ENCODE assay signal across 1 cellular context in the genomic region with DNA sequence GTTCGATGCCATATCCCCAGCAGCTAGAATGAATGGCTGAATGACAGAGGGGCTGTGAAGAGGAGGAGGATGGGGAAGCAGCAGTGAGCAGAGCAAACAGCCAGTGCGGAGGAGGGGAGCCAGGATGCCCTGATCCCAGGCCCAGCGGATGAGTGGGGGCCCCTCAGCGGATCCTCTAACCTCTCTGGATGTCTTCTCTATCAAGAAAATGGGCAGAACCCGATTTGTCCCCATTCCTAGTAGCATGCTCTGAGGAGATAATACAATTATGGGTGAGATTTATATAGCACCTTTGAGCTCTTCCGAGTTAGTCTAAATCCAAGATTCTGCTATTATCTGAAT.
TF ChIP-seq lines count a peak whose summit lies in the region.

No MANE protein-coding gene starts in this region.

TF ChIP-seq in HCT116, 20 proteins besides CTCF, POLR2A, EP300 and RAD21 (continued from another document):
- TF ChIP-seq, protein P1, sequence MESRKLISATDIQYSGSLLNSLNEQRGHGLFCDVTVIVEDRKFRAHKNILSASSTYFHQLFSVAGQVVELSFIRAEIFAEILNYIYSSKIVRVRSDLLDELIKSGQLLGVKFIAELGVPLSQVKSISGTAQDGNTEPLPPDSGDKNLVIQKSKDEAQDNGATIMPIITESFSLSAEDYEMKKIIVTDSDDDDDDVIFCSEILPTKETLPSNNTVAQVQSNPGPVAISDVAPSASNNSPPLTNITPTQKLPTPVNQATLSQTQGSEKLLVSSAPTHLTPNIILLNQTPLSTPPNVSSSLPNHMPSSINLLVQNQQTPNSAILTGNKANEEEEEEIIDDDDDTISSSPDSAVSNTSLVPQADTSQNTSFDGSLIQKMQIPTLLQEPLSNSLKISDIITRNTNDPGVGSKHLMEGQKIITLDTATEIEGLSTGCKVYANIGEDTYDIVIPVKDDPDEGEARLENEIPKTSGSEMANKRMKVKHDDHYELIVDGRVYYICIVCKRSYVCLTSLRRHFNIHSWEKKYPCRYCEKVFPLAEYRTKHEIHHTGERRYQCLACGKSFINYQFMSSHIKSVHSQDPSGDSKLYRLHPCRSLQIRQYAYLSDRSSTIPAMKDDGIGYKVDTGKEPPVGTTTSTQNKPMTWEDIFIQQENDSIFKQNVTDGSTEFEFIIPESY (IDR thresholded peaks at IDR 0.05; ENCODE audit: extremely low read depth, insufficient replicate concordance, low read length), result no peak
- no peak for TF ChIP-seq ELF1 (IDR thresholded peaks at IDR 0.05; ENCODE audit: borderline replicate concordance, low read depth)
- TF ChIP-seq, protein P2, sequence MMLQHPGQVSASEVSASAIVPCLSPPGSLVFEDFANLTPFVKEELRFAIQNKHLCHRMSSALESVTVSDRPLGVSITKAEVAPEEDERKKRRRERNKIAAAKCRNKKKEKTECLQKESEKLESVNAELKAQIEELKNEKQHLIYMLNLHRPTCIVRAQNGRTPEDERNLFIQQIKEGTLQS (IDR thresholded peaks at IDR 0.05), result no peak
